ENCODE assay signal across 8 cellular contexts in genomic region chr19:11261902-11262839, GRCh38. TPM values are rescaled to one million over a fixed set of nuclear protein-coding genes. Genes with fewer than 3 reads are reported as not detected.
A peak's percentile ranks its signal among the peaks of the same experiment; 100 is the strongest.
DNase-seq lines count a peak whose midpoint lies in the region; ATAC-seq and TF ChIP-seq lines count a peak whose summit lies in the region.

A gene with protein sequence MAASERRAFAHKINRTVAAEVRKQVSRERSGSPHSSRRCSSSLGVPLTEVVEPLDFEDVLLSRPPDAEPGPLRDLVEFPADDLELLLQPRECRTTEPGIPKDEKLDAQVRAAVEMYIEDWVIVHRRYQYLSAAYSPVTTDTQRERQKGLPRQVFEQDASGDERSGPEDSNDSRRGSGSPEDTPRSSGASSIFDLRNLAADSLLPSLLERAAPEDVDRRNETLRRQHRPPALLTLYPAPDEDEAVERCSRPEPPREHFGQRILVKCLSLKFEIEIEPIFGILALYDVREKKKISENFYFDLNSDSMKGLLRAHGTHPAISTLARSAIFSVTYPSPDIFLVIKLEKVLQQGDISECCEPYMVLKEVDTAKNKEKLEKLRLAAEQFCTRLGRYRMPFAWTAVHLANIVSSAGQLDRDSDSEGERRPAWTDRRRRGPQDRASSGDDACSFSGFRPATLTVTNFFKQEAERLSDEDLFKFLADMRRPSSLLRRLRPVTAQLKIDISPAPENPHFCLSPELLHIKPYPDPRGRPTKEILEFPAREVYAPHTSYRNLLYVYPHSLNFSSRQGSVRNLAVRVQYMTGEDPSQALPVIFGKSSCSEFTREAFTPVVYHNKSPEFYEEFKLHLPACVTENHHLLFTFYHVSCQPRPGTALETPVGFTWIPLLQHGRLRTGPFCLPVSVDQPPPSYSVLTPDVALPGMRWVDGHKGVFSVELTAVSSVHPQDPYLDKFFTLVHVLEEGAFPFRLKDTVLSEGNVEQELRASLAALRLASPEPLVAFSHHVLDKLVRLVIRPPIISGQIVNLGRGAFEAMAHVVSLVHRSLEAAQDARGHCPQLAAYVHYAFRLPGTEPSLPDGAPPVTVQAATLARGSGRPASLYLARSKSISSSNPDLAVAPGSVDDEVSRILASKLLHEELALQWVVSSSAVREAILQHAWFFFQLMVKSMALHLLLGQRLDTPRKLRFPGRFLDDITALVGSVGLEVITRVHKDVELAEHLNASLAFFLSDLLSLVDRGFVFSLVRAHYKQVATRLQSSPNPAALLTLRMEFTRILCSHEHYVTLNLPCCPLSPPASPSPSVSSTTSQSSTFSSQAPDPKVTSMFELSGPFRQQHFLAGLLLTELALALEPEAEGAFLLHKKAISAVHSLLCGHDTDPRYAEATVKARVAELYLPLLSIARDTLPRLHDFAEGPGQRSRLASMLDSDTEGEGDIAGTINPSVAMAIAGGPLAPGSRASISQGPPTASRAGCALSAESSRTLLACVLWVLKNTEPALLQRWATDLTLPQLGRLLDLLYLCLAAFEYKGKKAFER (N-terminal part only) (minus strand): TSS chr19:11262524. CDS start chr19:11262440, 84 bp downstream.

- no peak for ATAC-seq in GM21360 (IDR thresholded peaks at IDR 0.05; ENCODE audit: unreplicated experiment)

- peak within 1 kb of the TSS; percentile 56 for H3K14ac ChIP-seq in neuronal stem cell (ENCODE audit: low read length)

- WGBS in neuronal stem cell (ENCODE audit: extremely low coverage in 2 of 2, insufficient read length in 2 of 2, insufficient replicate concordance in 1 of 2), 2 donors = no CpG with 5 or more reads among the region's 92 CpGs

- CTCF ChIA-PET in HEK293 (lab: Yijun Ruan, JAX) = interaction anchor here (0.5 to 1.1 kb wide), 4 partner anchors 18 to 221 kb away, joined by 3 to 8 read pairs (median 4); partner anchors contain the start of gene EPOR

- H3K9ac ChIP-seq in neuronal stem cell (ENCODE audit: low read depth, low read length, poor library complexity) = peak within 1 kb of the TSS; percentile 56

- H3K4me1 ChIP-seq in HEK293 (ENCODE audit: control insufficient read depth, insufficient read depth, low read length) = no peaks in the 10 kb centered on the region; the same call in 1 of the 2 replicates
- peaks cover 2 to 3% of the 10 kb centered on the region in 2 donors for H3K4me1 ChIP-seq in neuronal stem cell (ENCODE audit: control insufficient read depth in 2 of 2, insufficient read depth in 1 of 2, low read depth in 1 of 2, low read length in 2 of 2)

- peak within 1 kb of the TSS; percentile 82 for H3K4me2 ChIP-seq in neuronal stem cell (ENCODE audit: insufficient read depth, low read length, poor library complexity, severe bottlenecking)

- H3K9me3 ChIP-seq in HEK293 (ENCODE audit: control insufficient read depth, insufficient read depth, low read depth, low read length) (no peaks in the 10 kb centered on the region), neuronal stem cell (replicated peaks in 1 of 2; ENCODE audit: control insufficient read depth in 2 of 2, insufficient read depth in 1 of 2, low read depth in 1 of 2, low read length in 2 of 2) (no peaks in the 10 kb centered on the region)

- peaks cover 2% of the 10 kb centered on the region for H3K79me1 ChIP-seq in neuronal stem cell (ENCODE audit: low read depth, low read length)

- no peaks in the 10 kb centered on the region for H3K27me3 ChIP-seq in neuronal stem cell (ENCODE audit: control insufficient read depth in 3 of 3, insufficient read depth in 3 of 3, low read depth in 1 of 3, low read length in 3 of 3)

- DNase-seq in AG10803 (ENCODE audit: low read depth) (no peak), foreskin fibroblast (peak; percentile 10 to 61), neuronal stem cell (ENCODE audit: low spot score) (peak; percentile 35), NCI-H526 treated with DMSO at 0.1 percent for 48 hours (lab: John Stamatoyannopoulos, UW) (no peak), UCSD-AML1 (lab: John Stamatoyannopoulos, UW; ENCODE audit: unreplicated experiment) (no peak)
- peak; percentile 67 for DNase-seq in activated CD8-positive, alpha-beta memory T cell treated with anti-CD3 and anti-CD28 coated beads, Interleukin-2, amount 50 U/mL, for 48 hours

- POLR2A ChIA-PET in HEK293 (lab: Yijun Ruan, JAX) = no interaction called here

- H3K4ac ChIP-seq in neuronal stem cell (ENCODE audit: low read length) = peak within 1 kb of the TSS; percentile 53

- no peak within 1 kb of the TSS for H4K8ac ChIP-seq in neuronal stem cell (ENCODE audit: low read depth, low read length)

- peak within 1 kb of the TSS; percentile 81 for H2BK15ac ChIP-seq in neuronal stem cell (ENCODE audit: low read length)

- H3K23ac ChIP-seq in neuronal stem cell (ENCODE audit: low read depth, low read length, poor library complexity) = peak within 1 kb of the TSS; percentile 43

- H3K27ac ChIP-seq in HEK293 (ENCODE audit: extremely low read depth, low read depth, low read length) (peak within 1 kb of the TSS; percentile 4; the same call in 1 of the 2 replicates), neuronal stem cell (replicated peaks; ENCODE audit: low read length) (no peak within 1 kb of the TSS)

- peak within 1 kb of the TSS; percentile 95 for H2AK5ac ChIP-seq in neuronal stem cell (ENCODE audit: low read depth, low read length)

- H3K18ac ChIP-seq in neuronal stem cell (ENCODE audit: low read length) = peak within 1 kb of the TSS; percentile 92

- no peak within 1 kb of the TSS for H2BK5ac ChIP-seq in neuronal stem cell (ENCODE audit: low read length)

- no peak within 1 kb of the TSS for H4K91ac ChIP-seq in neuronal stem cell (ENCODE audit: low read depth, low read length, poor library complexity)

- H2AFZ ChIP-seq in neuronal stem cell (ENCODE audit: low read length) = peak within 1 kb of the TSS; percentile 91

- H3K36me3 ChIP-seq in HEK293 (ENCODE audit: control insufficient read depth in 2 of 2, insufficient read depth in 1 of 2, low read length in 2 of 2) (no peaks in the 10 kb centered on the region), neuronal stem cell (replicated peaks in 1 of 2; ENCODE audit: control insufficient read depth in 2 of 2, insufficient read depth in 2 of 2, low read length in 2 of 2) (no peaks in the 10 kb centered on the region)

- peak; percentile 44 for TF ChIP-seq CTCF in AG10803 (conservative IDR thresholded peaks at IDR 0.05; ENCODE audit: low read length)
- TF ChIP-seq CTCF in HEK293 (tag by site-specific recombination; IDR thresholded peaks at IDR 0.05) = peak; percentile 86
- peak; percentile 21 for TF ChIP-seq CTCF in foreskin fibroblast (IDR thresholded peaks at IDR 0.05; ENCODE audit: low read depth, low read length)

- H2BK120ac ChIP-seq in neuronal stem cell (ENCODE audit: low read depth, low read length) = no peak within 1 kb of the TSS

- H2BK12ac ChIP-seq in neuronal stem cell (ENCODE audit: low read length) = no peak within 1 kb of the TSS

- peak within 1 kb of the TSS; percentile 73 for H3K4me3 ChIP-seq in AG10803 (ENCODE audit: low read length)
- H3K4me3 ChIP-seq in HEK293 (ENCODE audit: low read depth, low read length) = peak within 1 kb of the TSS; percentile 57
- peak within 1 kb of the TSS; percentile 68 to 74 for H3K4me3 ChIP-seq in foreskin fibroblast (ENCODE audit: low read depth in 1 of 2, low read length in 2 of 2)
- peak within 1 kb of the TSS; percentile 77 to 82 for H3K4me3 ChIP-seq in neuronal stem cell (ENCODE audit: low read length in 2 of 2)

TF ChIP-seq in HEK293, 187 proteins besides CTCF, POLR2A, EP300 and RAD21 (continues in another document):
- TF ChIP-seq, protein P1, sequence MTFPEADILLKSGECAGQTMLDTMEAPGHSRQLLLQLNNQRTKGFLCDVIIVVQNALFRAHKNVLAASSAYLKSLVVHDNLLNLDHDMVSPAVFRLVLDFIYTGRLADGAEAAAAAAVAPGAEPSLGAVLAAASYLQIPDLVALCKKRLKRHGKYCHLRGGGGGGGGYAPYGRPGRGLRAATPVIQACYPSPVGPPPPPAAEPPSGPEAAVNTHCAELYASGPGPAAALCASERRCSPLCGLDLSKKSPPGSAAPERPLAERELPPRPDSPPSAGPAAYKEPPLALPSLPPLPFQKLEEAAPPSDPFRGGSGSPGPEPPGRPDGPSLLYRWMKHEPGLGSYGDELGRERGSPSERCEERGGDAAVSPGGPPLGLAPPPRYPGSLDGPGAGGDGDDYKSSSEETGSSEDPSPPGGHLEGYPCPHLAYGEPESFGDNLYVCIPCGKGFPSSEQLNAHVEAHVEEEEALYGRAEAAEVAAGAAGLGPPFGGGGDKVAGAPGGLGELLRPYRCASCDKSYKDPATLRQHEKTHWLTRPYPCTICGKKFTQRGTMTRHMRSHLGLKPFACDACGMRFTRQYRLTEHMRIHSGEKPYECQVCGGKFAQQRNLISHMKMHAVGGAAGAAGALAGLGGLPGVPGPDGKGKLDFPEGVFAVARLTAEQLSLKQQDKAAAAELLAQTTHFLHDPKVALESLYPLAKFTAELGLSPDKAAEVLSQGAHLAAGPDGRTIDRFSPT (tag by site-specific recombination; IDR thresholded peaks at IDR 0.05) = peak; percentile 10; the same call in 1 of the 2 replicates
- TF ChIP-seq ZNF292 (tag by site-specific recombination; IDR thresholded peaks at IDR 0.05; ENCODE audit: borderline replicate concordance, low read depth) (no peak), ZNF146 (tag by site-specific recombination; IDR thresholded peaks at IDR 0.05) (peak; percentile 26; the same call in 1 of the 2 replicates)
- TF ChIP-seq, protein P2, sequence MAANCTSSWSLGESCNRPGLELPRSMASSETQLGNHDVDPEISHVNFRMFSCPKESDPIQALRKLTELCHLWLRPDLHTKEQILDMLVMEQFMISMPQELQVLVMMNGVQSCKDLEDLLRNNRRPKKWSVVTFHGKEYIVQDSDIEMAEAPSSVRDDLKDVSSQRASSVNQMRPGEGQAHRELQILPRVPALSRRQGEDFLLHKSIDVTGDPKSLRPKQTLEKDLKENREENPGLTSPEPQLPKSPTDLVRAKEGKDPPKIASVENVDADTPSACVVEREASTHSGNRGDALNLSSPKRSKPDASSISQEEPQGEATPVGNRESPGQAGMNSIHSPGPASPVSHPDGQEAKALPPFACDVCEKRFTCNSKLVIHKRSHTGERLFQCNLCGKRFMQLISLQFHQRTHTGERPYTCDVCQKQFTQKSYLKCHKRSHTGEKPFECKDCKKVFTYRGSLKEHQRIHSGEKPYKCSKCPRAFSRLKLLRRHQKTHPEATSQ (tag by site-specific recombination; IDR thresholded peaks at IDR 0.05) = 0 out of 2 replicates have a peak, but pooled peaks have one; percentile 57
- TF ChIP-seq, protein P3, sequence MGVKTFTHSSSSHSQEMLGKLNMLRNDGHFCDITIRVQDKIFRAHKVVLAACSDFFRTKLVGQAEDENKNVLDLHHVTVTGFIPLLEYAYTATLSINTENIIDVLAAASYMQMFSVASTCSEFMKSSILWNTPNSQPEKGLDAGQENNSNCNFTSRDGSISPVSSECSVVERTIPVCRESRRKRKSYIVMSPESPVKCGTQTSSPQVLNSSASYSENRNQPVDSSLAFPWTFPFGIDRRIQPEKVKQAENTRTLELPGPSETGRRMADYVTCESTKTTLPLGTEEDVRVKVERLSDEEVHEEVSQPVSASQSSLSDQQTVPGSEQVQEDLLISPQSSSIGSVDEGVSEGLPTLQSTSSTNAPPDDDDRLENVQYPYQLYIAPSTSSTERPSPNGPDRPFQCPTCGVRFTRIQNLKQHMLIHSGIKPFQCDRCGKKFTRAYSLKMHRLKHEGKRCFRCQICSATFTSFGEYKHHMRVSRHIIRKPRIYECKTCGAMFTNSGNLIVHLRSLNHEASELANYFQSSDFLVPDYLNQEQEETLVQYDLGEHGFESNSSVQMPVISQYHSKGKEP (tag by site-specific recombination; IDR thresholded peaks at IDR 0.05) = no peak

RNA-seq across cellular contexts. Expression of the gene that starts here (rescaled TPM):
- polyA plus RNA-seq in neuronal stem cell (2013, experiment 1 of 2) = 17.4 TPM
- polyA plus RNA-seq in neuronal stem cell (2013, experiment 2 of 2) = 16.5 TPM

Comparison
In these comparisons a context has a peak if more than half of its experiments do, and no peak if none do; other contexts are left out.
1. DNase-seq: peak in activated CD8-positive, alpha-beta memory T cell treated with anti-CD3 and anti-CD28 coated beads, Interleukin-2, amount 50 U/mL, for 48 hours (single experiment), foreskin fibroblast (2 of 2) and neuronal stem cell (single experiment); none in AG10803 (single experiment), NCI-H526 treated with DMSO at 0.1 percent for 48 hours (single experiment) and UCSD-AML1 (single experiment).
2. CTCF ChIP-seq: peak in every context shown above with its lines; median percentile 86 in HEK293; 44 in AG10803; 21 in foreskin fibroblast.
3. Peak in every context shown above with its lines, with median percentiles within 50 percentile points of each other: H3K4me3 ChIP-seq.